In the genomic region with DNA sequence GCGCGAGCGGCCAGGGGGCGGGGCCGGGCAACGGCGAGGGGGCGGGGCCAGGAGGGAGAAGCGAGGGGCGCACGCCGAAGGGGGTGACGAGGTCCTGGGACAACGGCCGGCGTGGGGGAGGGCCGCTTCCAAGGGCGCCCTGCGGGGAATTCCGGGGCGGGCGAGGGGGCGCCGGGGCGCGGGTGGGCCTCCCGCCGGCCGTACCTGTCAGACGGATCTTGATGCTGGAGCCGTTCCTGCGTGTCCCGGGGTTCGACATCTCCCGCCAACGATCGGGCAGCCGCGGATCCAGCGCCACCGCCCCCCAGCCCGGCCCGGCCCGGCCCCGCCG, we compare ENCODE assay signal across 8 cellular contexts. TPM values are rescaled to one million over a fixed set of nuclear protein-coding genes. Genes with fewer than 3 reads are reported as not detected.
A peak's percentile ranks its signal among the peaks of the same experiment; 100 is the strongest.
DNase-seq lines count a peak whose midpoint lies in the region; ATAC-seq, FAIRE-seq and TF ChIP-seq lines count a peak whose summit lies in the region.

No MANE protein-coding gene starts in this region.

- H3K27me3 ChIP-seq in A673 (replicated peaks; ENCODE audit: insufficient read depth, low read depth, low read length, poor library complexity): no peaks in the 10 kb centered on the region

- no peaks in the 10 kb centered on the region for H3K36me3 ChIP-seq in A673 (ENCODE audit: insufficient read depth, low read length, poor library complexity, severe bottlenecking)

- H3K9me3 ChIP-seq in A673 (ENCODE audit: low read depth, low read length, poor library complexity, severe bottlenecking): no peaks in the 10 kb centered on the region

- no peaks in the 10 kb centered on the region for H3K9me3 Mint-ChIP-seq in naive thymus-derived CD8-positive, alpha-beta T cell

- DNase-seq in A673 (ENCODE audit: low spot score): no peak
- DNase-seq in GM19239 (ENCODE audit: insufficient read length, low spot score): peak; percentile 63
- no peak for DNase-seq in cardiac fibroblast (ENCODE audit: low read depth in 2 of 2)
- DNase-seq in naive thymus-derived CD8-positive, alpha-beta T cell: peak in 1 of 10 donors; percentile 72
- no peak for DNase-seq in D341Med (ENCODE audit: low spot score)
- DNase-seq in H4 (ENCODE audit: low spot score): no peak
- no peak for DNase-seq in posterior cingulate gyrus

- H3K36me3 Mint-ChIP-seq in naive thymus-derived CD8-positive, alpha-beta T cell: no peaks in the 10 kb centered on the region

- H3K4me3 Mint-ChIP-seq in naive thymus-derived CD8-positive, alpha-beta T cell: peak overlapping the region in 9 of 10 donors; percentile 75 to 98 (median 87)

- BruUV-seq in A673 (replicated peaks; lab: Mats Ljungman, UMichigan): no TSS peak

- intact Hi-C loops in A673 (cut with micrococcal nuclease; ENCODE audit: unreplicated experiment): no loop called here
- intact Hi-C loops in posterior cingulate gyrus (cut with DNase I): loop anchor here (2.0 to 5.0 kb wide), 3 partner anchors 66 to 184 kb away; partner anchors contain the start of gene ARPC1A

- FAIRE-seq in GM19239 (lab: Jason Lieb, UNC): no peak

- H3K4me1 Mint-ChIP-seq in naive thymus-derived CD8-positive, alpha-beta T cell: peaks cover 25 to 51% (median 44%) of the 10 kb centered on the region in 4 donors

- peaks cover 0 to 2% (median 0%) of the 10 kb centered on the region in 5 donors for H3K27me3 Mint-ChIP-seq in naive thymus-derived CD8-positive, alpha-beta T cell

- ATAC-seq in HG03442 (IDR thresholded peaks at IDR 0.05; ENCODE audit: unreplicated experiment): peak; percentile 28
- peak; percentile 43 to 46 for ATAC-seq in naive thymus-derived CD8-positive, alpha-beta T cell

- H3K4me1 ChIP-seq in A673 (ENCODE audit: insufficient read depth, low read length, poor library complexity, severe bottlenecking): peaks cover 23% of the 10 kb centered on the region

- H3K4me3 ChIP-seq in A673 (ENCODE audit: low read depth, low read length, poor library complexity, severe bottlenecking) (peak overlapping the region; percentile 90), cardiac fibroblast (replicated peaks in 1 of 2; ENCODE audit: low read depth in 2 of 2, low read length in 2 of 2) (peak overlapping the region; percentile 53 to 70)

- TF ChIP-seq CTCF in A673 (conservative IDR thresholded peaks at IDR 0.05; ENCODE audit: low read depth, low read length): no peak
- TF ChIP-seq CTCF in cardiac fibroblast (IDR thresholded peaks at IDR 0.05; ENCODE audit: low read depth, low read length): no peak

- CTCF ChIA-PET in A673 (lab: Charles Lee): no interaction called here

- POLR2A ChIA-PET in A673 (lab: Charles Lee; ENCODE audit: low non-redundant PET): no interaction called here
- POLR2A ChIA-PET in naive thymus-derived CD8-positive, alpha-beta T cell (lab: Charles Lee): interaction anchor here (2.1 to 2.6 kb wide), 2 partner anchors 32 to 76 kb away, joined by 7 to 14 read pairs; no protein-coding TSS in a partner anchor

- H3K27ac Mint-ChIP-seq in naive thymus-derived CD8-positive, alpha-beta T cell: peak overlapping the region in 8 of 10 donors; percentile 81 to 99 (median 95)

- H3K27ac ChIP-seq in A673 (ENCODE audit: low read depth, low read length, poor library complexity, severe bottlenecking): peak overlapping the region; percentile 86

RNA-seq across cellular contexts. Expression of gene SMURF1, which starts 0.4 kb away (rescaled TPM):
- 16.5 and 18.4 TPM in 2 replicates for total RNA-seq in A673 (2021)
- 10 to 100 TPM; 29.0 to 29.1 TPM for total RNA-seq in naive thymus-derived CD8-positive, alpha-beta T cell
- 1 to 10 TPM in 2 of 3 donors, under 1 TPM in 1; 0.95 to 3.2 (median 2.0) TPM for polyA plus RNA-seq in naive thymus-derived CD8-positive, alpha-beta T cell
- 14.6 and 19.0 TPM in 2 replicates for total RNA-seq in H4 (2014; rRNA removed; shearing (Covaris generic))
